ENCODE assay signal across 7 cellular contexts in the genomic region with DNA sequence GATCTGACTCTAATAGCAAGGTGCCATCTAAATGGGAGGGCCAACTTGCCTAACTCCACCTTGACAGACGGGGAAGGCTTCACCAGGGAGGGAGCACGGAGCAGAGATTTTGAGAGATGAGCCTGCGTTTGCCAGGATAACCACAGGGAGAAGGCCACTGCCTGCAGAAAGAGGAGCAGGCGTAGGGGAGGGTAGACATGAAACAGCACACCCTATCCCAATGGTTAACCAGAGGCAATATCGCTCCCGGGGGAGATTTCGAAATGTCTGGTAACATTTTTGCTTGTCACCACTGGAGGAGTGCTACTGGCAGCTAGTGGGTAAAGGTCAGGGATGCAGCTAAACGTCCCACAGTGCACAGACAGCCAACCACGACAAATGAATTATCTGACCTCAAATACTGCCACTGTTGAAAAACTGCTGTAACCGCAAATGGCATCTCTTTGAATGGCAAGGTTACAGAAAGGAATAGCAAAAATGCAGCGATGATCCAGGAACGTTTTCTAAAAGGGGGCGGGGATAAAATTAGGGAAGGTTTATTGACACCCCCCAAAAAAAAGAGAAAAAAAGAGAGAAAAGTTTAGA.
DNase-seq lines count a peak whose midpoint lies in the region; ATAC-seq and TF ChIP-seq lines count a peak whose summit lies in the region.

No MANE protein-coding gene starts in this region.

- in situ Hi-C loops in gastrocnemius medialis (cut with MboI; ENCODE audit: low sequenced_read_pairs in 4 of 4): loop anchor here in 3 of 4 donors (10.0 to 25.0 kb wide), 3 partner anchors 398 to 423 kb away; no protein-coding TSS in a partner anchor

- H3K27me3 Mint-ChIP-seq in GM23338 (ENCODE audit: insufficient read depth, low read depth, poor library complexity): peaks cover 10% of the 10 kb centered on the region
- no peaks in the 10 kb centered on the region for H3K27me3 Mint-ChIP-seq in activated CD8-positive, alpha-beta T cell treated with anti-CD3 and anti-CD28 coated beads, Interleukin-2, amount 10 ng/mL, durations not matched to agents 7 days and 5 days (ENCODE audit: low read depth)

- no peaks in the 10 kb centered on the region for H4K20me1 ChIP-seq in GM23338 (replicated peaks; ENCODE audit: insufficient read depth)

- peaks cover 12% of the 10 kb centered on the region for H3K4me1 ChIP-seq in GM23338 (ENCODE audit: insufficient read depth)
- H3K4me1 ChIP-seq in heart right ventricle: peaks cover 0 to 21% (median 6%) of the 10 kb centered on the region in 9 donors
- no peaks in the 10 kb centered on the region for H3K4me1 ChIP-seq in gastrocnemius medialis

- H3K9me3 Mint-ChIP-seq in GM23338: peaks cover 27% of the 10 kb centered on the region
- peaks cover 4% of the 10 kb centered on the region for H3K9me3 Mint-ChIP-seq in activated CD8-positive, alpha-beta T cell treated with anti-CD3 and anti-CD28 coated beads, Interleukin-2, amount 10 ng/mL, durations not matched to agents 7 days and 5 days (ENCODE audit: insufficient read depth)

- peak overlapping the region; percentile 46; the same call in 1 of the 2 replicates for H3K27ac ChIP-seq in GM23338 (ENCODE audit: low read depth)
- peak overlapping the region in 5 of 10 donors; percentile 5 to 74 (median 40) for H3K27ac ChIP-seq in heart right ventricle
- no peak overlapping the region for H3K27ac ChIP-seq in gastrocnemius medialis

- H3K4me3 Mint-ChIP-seq in GM23338: peak overlapping the region; percentile 31; the same call in 2 of the 3 replicates
- peak overlapping the region; percentile 50 for H3K4me3 Mint-ChIP-seq in activated CD8-positive, alpha-beta T cell treated with anti-CD3 and anti-CD28 coated beads, Interleukin-2, amount 10 ng/mL, durations not matched to agents 7 days and 5 days

- ATAC-seq in GM18498 (IDR thresholded peaks at IDR 0.05; ENCODE audit: unreplicated experiment) (peak; percentile 81), GM23338 (peak; percentile 87), heart right ventricle (peak; percentile 69 to 98 (median 86)), gastrocnemius medialis (peak; percentile 36 to 69)
- ATAC-seq in activated CD8-positive, alpha-beta T cell treated with anti-CD3 and anti-CD28 coated beads, Interleukin-2, amount 10 ng/mL, durations not matched to agents 7 days and 5 days: peak; percentile 74

- CTCF ChIA-PET in activated CD8-positive, alpha-beta T cell treated with anti-CD3 and anti-CD28 coated beads, Interleukin-2, amount 10 ng/mL, durations not matched to agents 7 days and 5 days (lab: Charles Lee): interaction anchor here (0.8 to 4.7 kb wide), 17 partner anchors 12 to 477 kb away, joined by 3 to 72 read pairs (median 7); partner anchors contain the start of gene ATF7IP

- WGBS in heart right ventricle, 2 donors: 36 to 42% methylated on average over 13 of the region's 13 CpGs

- H3K9me3 ChIP-seq in heart right ventricle (peaks cover 0 to 31% (median 18%) of the 10 kb centered on the region in 11 donors), gastrocnemius medialis (peaks cover 0 to 6% (median 0%) of the 10 kb centered on the region in 3 donors)

- H3K36me3 Mint-ChIP-seq in GM23338 (ENCODE audit: low read depth): peaks cover 15% of the 10 kb centered on the region
- H3K36me3 Mint-ChIP-seq in activated CD8-positive, alpha-beta T cell treated with anti-CD3 and anti-CD28 coated beads, Interleukin-2, amount 10 ng/mL, durations not matched to agents 7 days and 5 days (ENCODE audit: low read depth): peaks cover 11% of the 10 kb centered on the region

- no peaks in the 10 kb centered on the region for H3K27me3 ChIP-seq in GM23338 (ENCODE audit: insufficient read depth)
- H3K27me3 ChIP-seq in heart right ventricle: no peaks in the 10 kb centered on the region
- no peaks in the 10 kb centered on the region for H3K27me3 ChIP-seq in gastrocnemius medialis

- DNase-seq in GM23338 (ENCODE audit: low spot score): peak; percentile 67
- DNase-seq in Kasumi-1 (lab: John Stamatoyannopoulos, UW): peak; percentile 51
- peak; percentile 51 for DNase-seq in activated CD8-positive, alpha-beta T cell treated with anti-CD3 and anti-CD28 coated beads, Interleukin-2, amount 10 ng/mL, durations not matched to agents 7 days and 5 days
- peak in 1 of 2 donors; percentile 14 for DNase-seq in heart right ventricle
- peak in 1 of 2 donors; percentile 29 for DNase-seq in gastrocnemius medialis
- no peak for DNase-seq in NCI-H510A (lab: John Stamatoyannopoulos, UW)

- no peaks in the 10 kb centered on the region for H3K79me2 ChIP-seq in GM23338 (replicated peaks; ENCODE audit: insufficient read depth)

- H3K36me3 ChIP-seq in GM23338 (ENCODE audit: insufficient read depth) (peaks cover 8% of the 10 kb centered on the region; the same call in 1 of the 2 replicates), heart right ventricle (no peaks in the 10 kb centered on the region), gastrocnemius medialis (no peaks in the 10 kb centered on the region)

- H3F3A ChIP-seq in GM23338 (replicated peaks; ENCODE audit: low read depth): no peaks in the 10 kb centered on the region

- peak overlapping the region; percentile 69 for H3K4me2 ChIP-seq in GM23338

- intact Hi-C loops in heart right ventricle (cut with DNase I) (loop anchor here in 8 of 10 donors (2.0 to 10.0 kb wide), 11 partner anchors 128 to 477 kb away; partner anchors contain the start of gene ATF7IP (in 2 of the 8)), gastrocnemius medialis (cut with DNase I; ENCODE audit: low total_unique reads) (loop anchor here (2.0 to 10.0 kb wide), 3 partner anchors 128 to 425 kb away; partner anchors contain the start of gene ATF7IP)

- TF ChIP-seq CTCF in GM23338 (conservative IDR thresholded peaks at IDR 0.05; ENCODE audit: low read depth in 2 of 2): peak in 1 of 2 experiments; percentile 36; a peak in 2 of 4 replicates
- peak in 2 of 9 donors; percentile 23 to 24 for TF ChIP-seq CTCF in heart right ventricle (IDR thresholded peaks at IDR 0.05)
- no peak for TF ChIP-seq CTCF in gastrocnemius medialis (IDR thresholded peaks at IDR 0.05 in 4 of 5, conservative IDR thresholded peaks at IDR 0.05 in 1 of 5)

- peak overlapping the region; percentile 72 for H2AFZ ChIP-seq in GM23338

- POLR2A ChIA-PET in activated CD8-positive, alpha-beta T cell treated with anti-CD3 and anti-CD28 coated beads, Interleukin-2, amount 10 ng/mL, durations not matched to agents 7 days and 5 days (lab: Charles Lee): interaction anchor here (0.6 to 1.9 kb wide), 5 partner anchors 17 to 723 kb away, joined by 3 to 21 read pairs (median 3); partner anchors contain the start of gene ATF7IP

- peaks cover 20% of the 10 kb centered on the region for H3K4me1 Mint-ChIP-seq in GM23338
- H3K4me1 Mint-ChIP-seq in activated CD8-positive, alpha-beta T cell treated with anti-CD3 and anti-CD28 coated beads, Interleukin-2, amount 10 ng/mL, durations not matched to agents 7 days and 5 days (ENCODE audit: low read depth): peaks cover 22% of the 10 kb centered on the region

- no peak for TF ChIP-seq POLR2A in gastrocnemius medialis (IDR thresholded peaks at IDR 0.05)

- H3K27ac Mint-ChIP-seq in GM23338: peak overlapping the region; percentile 61; the same call in 1 of the 2 replicates
- peak overlapping the region; percentile 62 for H3K27ac Mint-ChIP-seq in activated CD8-positive, alpha-beta T cell treated with anti-CD3 and anti-CD28 coated beads, Interleukin-2, amount 10 ng/mL, durations not matched to agents 7 days and 5 days

- H3K4me3 ChIP-seq in GM23338: peak overlapping the region; percentile 41
- H3K4me3 ChIP-seq in heart right ventricle: peak overlapping the region in 4 of 10 donors; percentile 5 to 40 (median 6)
- H3K4me3 ChIP-seq in gastrocnemius medialis: peak overlapping the region in 3 of 4 donors; percentile 7 to 39 (median 17)

- no peaks in the 10 kb centered on the region for H3K9me2 ChIP-seq in GM23338 (ENCODE audit: insufficient read depth)

TF ChIP-seq in GM23338, 12 proteins besides CTCF, POLR2A, EP300 and RAD21 (continues in another document):
- TF ChIP-seq STAT1 (IDR thresholded peaks at IDR 0.05; ENCODE audit: unreplicated experiment) (no peak), NANOG (IDR thresholded peaks at IDR 0.05; ENCODE audit: borderline replicate concordance) (no peak), ETS1 (IDR thresholded peaks at IDR 0.05) (no peak)
